Comparison of ENCODE assay signal across 7 cellular contexts in the genomic region with DNA sequence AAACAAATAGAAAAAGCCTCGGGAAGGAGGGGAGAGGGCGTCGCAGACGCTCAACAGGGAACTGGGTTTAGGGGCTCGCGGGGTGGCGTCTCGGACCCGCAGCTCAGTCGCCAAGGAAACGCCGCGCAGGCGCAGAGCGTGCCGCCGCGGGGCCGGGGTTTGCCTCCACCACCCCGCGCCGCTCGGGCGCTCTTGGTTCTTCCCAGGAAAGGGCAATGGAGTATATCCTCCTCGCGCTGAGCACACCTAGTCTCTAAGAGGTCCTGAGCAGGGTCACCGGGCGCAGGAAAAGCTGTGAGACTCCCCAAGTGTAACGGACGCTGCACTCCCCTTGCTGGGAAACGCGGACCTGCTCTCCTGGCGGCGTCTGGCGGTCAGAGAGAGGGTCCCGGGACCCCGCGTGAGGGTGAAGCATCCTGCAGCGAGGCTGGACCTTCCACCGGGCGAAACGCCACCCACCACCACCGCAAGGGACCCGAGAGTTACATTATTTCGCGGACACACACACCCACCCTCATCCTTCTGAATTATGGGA. TPM values are rescaled to one million over a fixed set of nuclear protein-coding genes. Genes with fewer than 3 reads are reported as not detected.
DNase-seq lines count a peak whose midpoint lies in the region; ATAC-seq and TF ChIP-seq lines count a peak whose summit lies in the region.

No MANE protein-coding gene starts in this region.

- H3K9me3 ChIP-seq in mucosa of descending colon: no peaks in the 10 kb centered on the region

- H3K4me1 Mint-ChIP-seq in effector memory CD8-positive, alpha-beta T cell (ENCODE audit: low read depth in 2 of 2): peaks cover 15 to 16% of the 10 kb centered on the region in 2 donors
- peaks cover 30% of the 10 kb centered on the region for H3K4me1 Mint-ChIP-seq in stimulated activated naive CD8-positive, alpha-beta T cell treated with anti-CD3 and anti-CD28 coated beads, Interleukin-15, amount 100 ng/mL, for 72 hours

- ATAC-seq in GM18511 (IDR thresholded peaks at IDR 0.05; ENCODE audit: unreplicated experiment) (peak; percentile 62), HG02970 (IDR thresholded peaks at IDR 0.05; ENCODE audit: low FRiP score, unreplicated experiment) (peak; percentile 29), mucosa of descending colon (peak; percentile 77)
- peak; percentile 36 for ATAC-seq in effector memory CD8-positive, alpha-beta T cell (replicated peaks)
- peak; percentile 48 for ATAC-seq in stimulated activated naive CD8-positive, alpha-beta T cell treated with anti-CD3 and anti-CD28 coated beads, Interleukin-15, amount 100 ng/mL, for 72 hours

- H3K4me1 ChIP-seq in mucosa of descending colon (ENCODE audit: low read depth): peaks cover 8% of the 10 kb centered on the region

- H3K27ac Mint-ChIP-seq in effector memory CD8-positive, alpha-beta T cell: peak overlapping the region; percentile 47 to 57
- peak overlapping the region; percentile 69 to 71 for H3K27ac Mint-ChIP-seq in stimulated activated naive CD8-positive, alpha-beta T cell treated with anti-CD3 and anti-CD28 coated beads, Interleukin-15, amount 100 ng/mL, for 72 hours

- TF ChIP-seq CTCF in mucosa of descending colon (IDR thresholded peaks at IDR 0.05): no peak

- peak overlapping the region; percentile 85 to 92 for H3K4me3 Mint-ChIP-seq in effector memory CD8-positive, alpha-beta T cell
- H3K4me3 Mint-ChIP-seq in stimulated activated naive CD8-positive, alpha-beta T cell treated with anti-CD3 and anti-CD28 coated beads, Interleukin-15, amount 100 ng/mL, for 72 hours: peak overlapping the region; percentile 90 to 93

- DNase-seq in NCI-H2196 (lab: John Stamatoyannopoulos, UW; ENCODE audit: unreplicated experiment) (peak; percentile 82), mucosa of descending colon (peak; percentile 75 to 84 (median 76))
- DNase-seq in activated CD4-positive, alpha-beta T cell treated with anti-CD3 and anti-CD28 coated beads, Interleukin-2, amount 50 U/mL, for 48 hours: peak; percentile 60 to 62
- peak; percentile 6 to 7 (median 7) for DNase-seq in effector memory CD8-positive, alpha-beta T cell
- DNase-seq in stimulated activated naive CD8-positive, alpha-beta T cell treated with anti-CD3 and anti-CD28 coated beads, Interleukin-15, amount 100 ng/mL, for 72 hours: peak; percentile 38 to 42

- H3K4me3 ChIP-seq in mucosa of descending colon: peak overlapping the region; percentile 36

- peaks cover 64 to 75% of the 10 kb centered on the region in 2 donors for H3K27me3 Mint-ChIP-seq in effector memory CD8-positive, alpha-beta T cell
- H3K27me3 Mint-ChIP-seq in stimulated activated naive CD8-positive, alpha-beta T cell treated with anti-CD3 and anti-CD28 coated beads, Interleukin-15, amount 100 ng/mL, for 72 hours: peaks cover 64% of the 10 kb centered on the region

- no peaks in the 10 kb centered on the region for H3K9me3 Mint-ChIP-seq in effector memory CD8-positive, alpha-beta T cell
- no peaks in the 10 kb centered on the region for H3K9me3 Mint-ChIP-seq in stimulated activated naive CD8-positive, alpha-beta T cell treated with anti-CD3 and anti-CD28 coated beads, Interleukin-15, amount 100 ng/mL, for 72 hours

- no peaks in the 10 kb centered on the region for H3K36me3 ChIP-seq in mucosa of descending colon (ENCODE audit: low read depth)

- no peaks in the 10 kb centered on the region for H3K36me3 Mint-ChIP-seq in effector memory CD8-positive, alpha-beta T cell (ENCODE audit: insufficient read depth)

- intact Hi-C loops in mucosa of descending colon (cut with DNase I, micrococcal nuclease): no loop called here

RNA-seq across cellular contexts. Expression of gene PLCH1, which starts 0.7 kb away (rescaled TPM):
- total RNA-seq in mucosa of descending colon: 10 to 100 TPM in 2 of 3 donors, 1 to 10 TPM in 1; 4.2 to 13.2 (median 10.2) TPM

Comparison
In these comparisons a context has a peak if more than half of its experiments do, and no peak if none do; other contexts are left out.
1. Peak in every context shown above with its lines: DNase-seq, ATAC-seq and H3K4me3 ChIP-seq.
2. DNase-seq: peak in every context shown above with its lines; median percentile 82 in NCI-H2196; 76 in mucosa of descending colon; 61 in activated CD4-positive, alpha-beta T cell treated with anti-CD3 and anti-CD28 coated beads, Interleukin-2, amount 50 U/mL, for 48 hours; 40 in stimulated activated naive CD8-positive, alpha-beta T cell treated with anti-CD3 and anti-CD28 coated beads, Interleukin-15, amount 100 ng/mL, for 72 hours; 7 in effector memory CD8-positive, alpha-beta T cell.